18 cellular contexts compared by ENCODE assay signal in genomic region chr5:1383886-1384401, GRCh38.
"Had no signal": no experiment of that assay in that cellular context is flagged by ENCODE, and none has a peak within 500 bp of the region (broad histone marks: within the 10 kb centered on the region; RNA-seq: fewer than 3 reads in every experiment).

No MANE protein-coding gene starts in this region.

- H3K27ac ChIP-seq: colonic mucosa, esophagus squamous epithelium, gastroesophageal sphincter, psoas muscle, thoracic aorta, transverse colon had no signal

- H3K9me3 Mint-ChIP-seq: immature natural killer cell; stimulated activated naive CD8-positive, alpha-beta T cell treated with anti-CD3 and anti-CD28 coated beads, Interleukin-15, amount 100 ng/mL, for 72 hours had no signal

- H3K9me3 ChIP-seq: colonic mucosa, esophagus squamous epithelium, gastroesophageal sphincter, psoas muscle, thoracic aorta, transverse colon had no signal

- DNase-seq: colonic mucosa; dermis blood vessel endothelial cell; esophagus squamous epithelium; foreskin fibroblast; immature natural killer cell; mesendoderm; naive B cell; retina; stimulated activated CD4-positive, alpha-beta T cell treated with anti-CD3 and anti-CD28 coated beads, Interleukin-2, amount 100 ng/mL, for 24 hours; stimulated activated CD4-positive, alpha-beta T cell treated with anti-CD3 and anti-CD28 coated beads, Interleukin-4, amount 100 ng/mL, for 4 hours; stimulated activated naive B cell treated with anti-CD40 and anti-IgM and Interleukin-4, amounts not matched to agents 10 μg/mL and 1 μg/mL and 100 μg/mL, for 72 hours; stimulated activated naive CD8-positive, alpha-beta T cell treated with anti-CD3 and anti-CD28 coated beads, Interleukin-15, amount 100 ng/mL, for 72 hours; transverse colon had no signal

- H3K4me1 ChIP-seq: psoas muscle had no signal

- H3K27ac Mint-ChIP-seq: nephron; stimulated activated naive B cell treated with anti-CD40 and anti-IgM and Interleukin-4, amounts not matched to agents 10 μg/mL and 1 μg/mL and 100 μg/mL, for 72 hours; stimulated activated naive CD8-positive, alpha-beta T cell treated with anti-CD3 and anti-CD28 coated beads, Interleukin-15, amount 100 ng/mL, for 72 hours had no signal

- ATAC-seq: gastroesophageal sphincter; psoas muscle; sciatic nerve; stimulated activated naive B cell treated with anti-CD40 and anti-IgM and Interleukin-4, amounts not matched to agents 10 μg/mL and 1 μg/mL and 100 μg/mL, for 72 hours; stimulated activated naive CD8-positive, alpha-beta T cell treated with anti-CD3 and anti-CD28 coated beads, Interleukin-15, amount 100 ng/mL, for 72 hours had no signal

- H3K27me3 ChIP-seq: colonic mucosa had no signal

- H3K4me3 ChIP-seq: colonic mucosa, esophagus squamous epithelium, gastroesophageal sphincter, psoas muscle, thoracic aorta, transverse colon had no signal

- H3K36me3 ChIP-seq: colonic mucosa, esophagus squamous epithelium, gastroesophageal sphincter, thoracic aorta, transverse colon had no signal

- H3K4me3 Mint-ChIP-seq: nephron; stimulated activated naive CD8-positive, alpha-beta T cell treated with anti-CD3 and anti-CD28 coated beads, Interleukin-15, amount 100 ng/mL, for 72 hours had no signal

- H3K36me3 Mint-ChIP-seq: immature natural killer cell; naive B cell; stimulated activated naive B cell treated with anti-CD40 and anti-IgM and Interleukin-4, amounts not matched to agents 10 μg/mL and 1 μg/mL and 100 μg/mL, for 72 hours had no signal
